Comparison of ENCODE assay signal across 18 cellular contexts in the genomic region with DNA sequence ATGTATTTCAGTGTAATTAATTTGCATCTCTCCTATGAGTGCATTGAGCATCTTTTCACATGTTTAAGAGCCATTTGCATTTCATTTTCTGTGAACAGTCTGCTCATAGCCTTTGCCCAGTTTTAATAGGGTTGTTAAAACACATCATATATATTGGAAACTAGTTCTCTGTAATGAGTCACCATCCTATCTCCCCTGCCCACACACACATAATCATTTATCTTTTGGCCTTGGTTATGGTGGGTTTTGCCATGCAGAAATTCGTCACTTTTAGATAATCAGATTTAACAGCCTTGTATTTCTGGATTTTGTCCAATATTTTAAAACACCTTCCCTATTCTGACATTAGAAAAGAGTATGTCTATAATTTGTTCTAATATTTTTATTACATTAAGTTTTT. TPM values are rescaled to one million over a fixed set of nuclear protein-coding genes. Genes with fewer than 3 reads are reported as not detected.
DNase-seq lines count a peak whose midpoint lies in the region; ATAC-seq, FAIRE-seq and TF ChIP-seq lines count a peak whose summit lies in the region.
"Had no signal": no experiment of that assay in that cellular context is flagged by ENCODE, and none has a peak within 500 bp of the region (broad histone marks: within the 10 kb centered on the region; RNA-seq: fewer than 3 reads in every experiment).

No MANE protein-coding gene starts in this region.

- DNase-seq in HUDEP-2 (lab: John Stamatoyannopoulos, UW; ENCODE audit: unreplicated experiment in 76 of 76) (peak in 55 of 76 experiments; percentile 1 to 84 (median 54)), PC-3 (peak; percentile 16), astrocyte (ENCODE audit: low read depth) (peak; percentile 66), glutamatergic neuron (no peak), hepatocyte (ENCODE audit: low spot score) (no peak), posterior cingulate gyrus (no peak)
- DNase-seq: CD8-positive, alpha-beta T cell; DMS79; Kasumi-1; MG63; NCI-H1048; NCI-H1436 treated with DMSO at 0.1 percent for 48 hours had no signal

- peaks cover 2% of the 10 kb centered on the region for H3K9me3 Mint-ChIP-seq in astrocyte (ENCODE audit: unreplicated experiment)
- no peaks in the 10 kb centered on the region for H3K9me3 Mint-ChIP-seq in glutamatergic neuron (ENCODE audit: unreplicated experiment)
- H3K9me3 Mint-ChIP-seq: CD8-positive, alpha-beta T cell had no signal

- H3K4me1 Mint-ChIP-seq in astrocyte (ENCODE audit: low read depth, unreplicated experiment): peaks cover 3% of the 10 kb centered on the region
- H3K4me1 Mint-ChIP-seq in glutamatergic neuron (ENCODE audit: low read depth, unreplicated experiment): peaks cover 12% of the 10 kb centered on the region

- H3K27me3 Mint-ChIP-seq in astrocyte (ENCODE audit: low read depth, unreplicated experiment) (no peaks in the 10 kb centered on the region), glutamatergic neuron (ENCODE audit: unreplicated experiment) (peaks cover 2% of the 10 kb centered on the region)

- no peak overlapping the region for H3K9ac ChIP-seq in PC-3 (ENCODE audit: low read length)
- no peak overlapping the region for H3K9ac ChIP-seq in astrocyte (ENCODE audit: low read length)
- H3K9ac ChIP-seq: BLaER1 treated with 17β-estradiol and CSF1 and Interleukin-3, amounts not matched to agents 10 nM and 100 nM had no signal

- no peak for FAIRE-seq in astrocyte (lab: Jason Lieb, UNC)

- intact Hi-C loops in PC-3 (cut with micrococcal nuclease) (no loop called here), posterior cingulate gyrus (cut with DNase I) (no loop called here)

- no peaks in the 10 kb centered on the region for H3K79me2 ChIP-seq in PC-3 (ENCODE audit: low read length)
- H3K79me2 ChIP-seq in astrocyte (ENCODE audit: insufficient read depth, low read length): peaks cover 13% of the 10 kb centered on the region
- H3K79me2 ChIP-seq in hepatocyte: no peaks in the 10 kb centered on the region

- 67% methylated on average over 1 of the region's 1 CpG for WGBS in hepatocyte (ENCODE audit: low lambda C conversion rate, missing lambda C conversion rate)

- no peak for TF ChIP-seq CTCF in PC-3 (conservative IDR thresholded peaks at IDR 0.05; ENCODE audit: low read depth, low read length)
- TF ChIP-seq CTCF in astrocyte (IDR thresholded peaks at IDR 0.05; ENCODE audit: insufficient read depth, low read depth, low read length): no peak
- TF ChIP-seq CTCF in glutamatergic neuron (IDR thresholded peaks at IDR 0.05; ENCODE audit: partially characterized antibody, unreplicated experiment): no peak
- TF ChIP-seq CTCF in hepatocyte (IDR thresholded peaks at IDR 0.05; ENCODE audit: poor library complexity): no peak

- no peaks in the 10 kb centered on the region for H3K27me3 ChIP-seq in PC-3 (ENCODE audit: low read length)
- H3K27me3 ChIP-seq in astrocyte (ENCODE audit: insufficient read depth, low read length): no peaks in the 10 kb centered on the region
- H3K27me3 ChIP-seq in hepatocyte: no peaks in the 10 kb centered on the region
- H3K27me3 ChIP-seq: BLaER1 treated with 17β-estradiol and CSF1 and Interleukin-3, amounts not matched to agents 10 nM and 100 nM; MG63 had no signal

- H3K9me2 ChIP-seq in PC-3 (replicated peaks; ENCODE audit: low read length) (no peaks in the 10 kb centered on the region), hepatocyte (replicated peaks; ENCODE audit: insufficient read depth) (no peaks in the 10 kb centered on the region)

- ATAC-seq in PC-3 (peak; percentile 77), GM18870 (IDR thresholded peaks at IDR 0.05; ENCODE audit: unreplicated experiment) (no peak)
- ATAC-seq: CD8-positive, alpha-beta T cell; Panc1 had no signal

- no peaks in the 10 kb centered on the region for H3K36me3 ChIP-seq in PC-3 (ENCODE audit: low read depth, low read length)
- H3K36me3 ChIP-seq in astrocyte (ENCODE audit: insufficient read depth, low read length): no peaks in the 10 kb centered on the region
- no peaks in the 10 kb centered on the region for H3K36me3 ChIP-seq in hepatocyte (replicated peaks; ENCODE audit: insufficient read depth, low read depth)
- H3K36me3 ChIP-seq: BLaER1 treated with 17β-estradiol and CSF1 and Interleukin-3, amounts not matched to agents 10 nM and 100 nM; MG63 had no signal

- H3K4me3 Mint-ChIP-seq in astrocyte (ENCODE audit: unreplicated experiment) (no peak overlapping the region), glutamatergic neuron (ENCODE audit: unreplicated experiment) (peak overlapping the region; percentile 17)
- H3K4me3 Mint-ChIP-seq: CD8-positive, alpha-beta T cell had no signal

- no peaks in the 10 kb centered on the region for H3K36me3 Mint-ChIP-seq in astrocyte (ENCODE audit: low read depth, unreplicated experiment)
- no peaks in the 10 kb centered on the region for H3K36me3 Mint-ChIP-seq in glutamatergic neuron (ENCODE audit: unreplicated experiment)

- H3K4me3 ChIP-seq in PC-3 (ENCODE audit: low read length) (no peak overlapping the region), astrocyte (ENCODE audit: insufficient read depth, low read depth, low read length) (no peak overlapping the region), hepatocyte (no peak overlapping the region)
- H3K4me3 ChIP-seq: BLaER1 treated with 17β-estradiol and CSF1 and Interleukin-3, amounts not matched to agents 10 nM and 100 nM; MG63 had no signal

- no peak overlapping the region for H2AFZ ChIP-seq in PC-3 (ENCODE audit: low read length)
- H2AFZ ChIP-seq in astrocyte (ENCODE audit: low read depth, low read length): no peak overlapping the region
- H2AFZ ChIP-seq in hepatocyte: no peak overlapping the region

- H3K4me1 ChIP-seq in PC-3 (ENCODE audit: insufficient read depth, low read length) (no peaks in the 10 kb centered on the region), astrocyte (ENCODE audit: insufficient read depth, low read length) (no peaks in the 10 kb centered on the region), hepatocyte (ENCODE audit: insufficient read depth) (no peaks in the 10 kb centered on the region)

- no TSS peak for BruUV-seq in PC-3 (replicated peaks; lab: Mats Ljungman, UMichigan)

- CTCF ChIA-PET in PC-3 (lab: Charles Lee): no interaction called here

- POLR2A ChIA-PET in PC-3 (lab: Charles Lee; ENCODE audit: unreplicated experiment): no interaction called here

- H3F3A ChIP-seq in PC-3 (ENCODE audit: low read length, unreplicated experiment): no peaks in the 10 kb centered on the region

- H3K9me3 ChIP-seq in PC-3 (ENCODE audit: low read length) (no peaks in the 10 kb centered on the region), astrocyte (ENCODE audit: insufficient read depth, low read depth, low read length) (no peaks in the 10 kb centered on the region), hepatocyte (ENCODE audit: low read depth) (no peaks in the 10 kb centered on the region)

- H4K20me1 ChIP-seq in PC-3 (ENCODE audit: low read length): no peaks in the 10 kb centered on the region
- peaks cover 27% of the 10 kb centered on the region for H4K20me1 ChIP-seq in astrocyte (ENCODE audit: insufficient read depth, low read length)
- H4K20me1 ChIP-seq in hepatocyte (ENCODE audit: insufficient read depth, poor library complexity, severe bottlenecking): no peaks in the 10 kb centered on the region

- H3K4me2 ChIP-seq in PC-3 (ENCODE audit: low read length): no peak overlapping the region
- H3K4me2 ChIP-seq in astrocyte (ENCODE audit: low read length): no peak overlapping the region
- H3K4me2 ChIP-seq in hepatocyte: no peak overlapping the region
- H3K4me2 ChIP-seq: BLaER1 treated with 17β-estradiol and CSF1 and Interleukin-3, amounts not matched to agents 10 nM and 100 nM had no signal

- H3K27ac ChIP-seq in PC-3 (ENCODE audit: low read length) (no peak overlapping the region), astrocyte (ENCODE audit: low read depth, low read length) (no peak overlapping the region), hepatocyte (no peak overlapping the region)
- H3K27ac ChIP-seq: BLaER1 treated with 17β-estradiol and CSF1 and Interleukin-3, amounts not matched to agents 10 nM and 100 nM had no signal

- H3K27ac Mint-ChIP-seq in astrocyte (ENCODE audit: unreplicated experiment): no peak overlapping the region
- peak overlapping the region; percentile 66 for H3K27ac Mint-ChIP-seq in glutamatergic neuron (ENCODE audit: unreplicated experiment)
- H3K27ac Mint-ChIP-seq: CD8-positive, alpha-beta T cell had no signal

RNA-seq across cellular contexts. Expression of gene CHRM5, which starts 11.9 kb away (rescaled TPM):
- total RNA-seq in PC-3 (2014; rRNA removed): 0.04 TPM in 1 of 2 replicates, not detected in the other
- 0.07 TPM in 1 of 2 replicates, not detected in the other for total RNA-seq in astrocyte
- total RNA-seq in glutamatergic neuron (ENCODE audit: unreplicated experiment): not detected
- total RNA-seq in hepatocyte: not detected in 2 replicates
- polyA plus RNA-seq in hepatocyte: 0.05 TPM in 1 of 2 replicates, not detected in the other
- total RNA-seq: A673; CD8-positive, alpha-beta T cell; H4; HT-29 had no signal

Comparison
In these comparisons a context has a peak if more than half of its experiments do, and no peak if none do; other contexts are left out.
1. DNase-seq: peak in HUDEP-2 (55 of 76), PC-3 (single experiment) and astrocyte (single experiment); none in glutamatergic neuron (single experiment), hepatocyte (single experiment) and posterior cingulate gyrus (0 of 10).